Comparison of ENCODE assay signal across 12 cellular contexts in genomic region chr15:35481992-35482391, GRCh38.
A peak's percentile ranks its signal among the peaks of the same experiment; 100 is the strongest.
DNase-seq lines count a peak whose midpoint lies in the region; ATAC-seq and TF ChIP-seq lines count a peak whose summit lies in the region.
"Had no signal": no experiment of that assay in that cellular context is flagged by ENCODE, and none has a peak within 500 bp of the region (broad histone marks: within the 10 kb centered on the region; RNA-seq: fewer than 3 reads in every experiment).

No MANE protein-coding gene starts in this region.

- intact Hi-C loops in adrenal gland (cut with DNase I), result no loop called here

- no peaks in the 10 kb centered on the region for H3K27me3 ChIP-seq in adrenal gland
- H3K27me3 ChIP-seq: vagina had no signal

- 34 to 51% (median 45%) methylated on average over 2 of the region's 2 CpGs for WGBS in adrenal gland, 4 donors

- H3K27ac ChIP-seq in adrenal gland, result no peak overlapping the region
- H3K27ac ChIP-seq: vagina had no signal

- TF ChIP-seq POLR2A in adrenal gland (IDR thresholded peaks at IDR 0.05), result no peak

- H3K4me1 ChIP-seq in adrenal gland (replicated peaks in 1 of 2), result peaks cover 0 to 11% of the 10 kb centered on the region in 2 donors

- H3K4me3 ChIP-seq in HFF-Myc (replicated peaks; ENCODE audit: low read depth, low read length) (no peak overlapping the region), adrenal gland (no peak overlapping the region)
- H3K4me3 ChIP-seq: vagina had no signal

- no peak for TF ChIP-seq CTCF in HFF-Myc (IDR thresholded peaks at IDR 0.05; ENCODE audit: low read depth, low read length, missing control alignments)
- TF ChIP-seq CTCF in adrenal gland (IDR thresholded peaks at IDR 0.05), result no peak

- H3K9me3 ChIP-seq in adrenal gland (replicated peaks in 1 of 3), result no peaks in the 10 kb centered on the region
- H3K9me3 ChIP-seq: vagina had no signal

- no peak for ATAC-seq in HG03342 (IDR thresholded peaks at IDR 0.05; ENCODE audit: unreplicated experiment)
- ATAC-seq: T-cell had no signal

- no peaks in the 10 kb centered on the region for H3K36me3 ChIP-seq in adrenal gland (replicated peaks in 1 of 2)
- H3K36me3 ChIP-seq: vagina had no signal

- DNase-seq in AG08396 (ENCODE audit: low spot score) (peak; percentile 10), HFF-Myc (ENCODE audit: extremely low read depth, low read depth) (peak; percentile 80), adrenal gland (peak in 5 of 7 donors; percentile 22 to 54 (median 24)), iris pigment epithelial cell (ENCODE audit: low read depth) (peak; percentile 86), NCI-H82 (lab: John Stamatoyannopoulos, UW) (no peak), mesenteric fat pad (ENCODE audit: low spot score) (no peak), NCI-H146 treated with DMSO at 0.1 percent for 48 hours (lab: John Stamatoyannopoulos, UW; ENCODE audit: unreplicated experiment) (no peak)
- DNase-seq: activated naive CD8-positive, alpha-beta T cell treated with anti-CD3 and anti-CD28 coated beads, Interleukin-2, amount 10 ng/mL, durations not matched to agents 7 days and 5 days; DMS79 treated with DMSO at 0.1 percent for 48 hours had no signal

Comparison
In these comparisons a context has a peak if more than half of its experiments do, and no peak if none do; other contexts are left out.
1. DNase-seq: peak in AG08396 (single experiment), HFF-Myc (single experiment), adrenal gland (5 of 7) and iris pigment epithelial cell (single experiment); none in NCI-H82 (single experiment), mesenteric fat pad (single experiment) and NCI-H146 treated with DMSO at 0.1 percent for 48 hours (single experiment).